In genomic region chr10:44512345-44513095, GRCh38 we compare ENCODE assay signal across 24 cellular contexts.
"Had no signal": no experiment of that assay in that cellular context is flagged by ENCODE, and none has a peak within 500 bp of the region (broad histone marks: within the 10 kb centered on the region; RNA-seq: fewer than 3 reads in every experiment).

No MANE protein-coding gene starts in this region.

- H3K4me2 ChIP-seq: KMS-11 had no signal

- H3K4me1 Mint-ChIP-seq: activated naive CD8-positive, alpha-beta T cell treated with anti-CD3 and anti-CD28 coated beads, Interleukin-2, amount 50 U/mL, for 24 hours; central memory CD8-positive, alpha-beta T cell; T-helper 17 cell; WTC11 had no signal

- ATAC-seq: activated CD8-positive, alpha-beta T cell treated with anti-CD3 and anti-CD28 coated beads, Interleukin-2, amount 10 ng/mL, durations not matched to agents 7 days and 5 days; activated naive CD4-positive, alpha-beta T cell treated with anti-CD3 and anti-CD28 coated beads, Interleukin-2, amount 50 U/mL, for 72 hours; activated naive CD8-positive, alpha-beta T cell treated with anti-CD3 and anti-CD28 coated beads, Interleukin-2, amount 50 U/mL, for 24 hours; body of pancreas; PC-3; T-helper 17 cell; WTC11 had no signal

- H3K4me3 Mint-ChIP-seq: activated CD8-positive, alpha-beta T cell treated with anti-CD3 and anti-CD28 coated beads, Interleukin-2, amount 10 ng/mL, durations not matched to agents 7 days and 5 days; activated naive CD8-positive, alpha-beta T cell treated with anti-CD3 and anti-CD28 coated beads, Interleukin-2, amount 50 U/mL, for 24 hours; central memory CD8-positive, alpha-beta T cell; T-helper 17 cell; WTC11 had no signal

- H3K36me3 ChIP-seq: ascending aorta had no signal

- H3K27ac ChIP-seq: ascending aorta, body of pancreas, KMS-11 had no signal

- H3K9me3 Mint-ChIP-seq: activated naive CD4-positive, alpha-beta T cell treated with anti-CD3 and anti-CD28 coated beads, Interleukin-2, amount 50 U/mL, for 72 hours; WTC11 had no signal

- H3K27me3 Mint-ChIP-seq: activated naive CD8-positive, alpha-beta T cell treated with anti-CD3 and anti-CD28 coated beads, Interleukin-2, amount 50 U/mL, for 24 hours; central memory CD8-positive, alpha-beta T cell; T-helper 17 cell had no signal

- H3K36me3 Mint-ChIP-seq: activated naive CD4-positive, alpha-beta T cell treated with anti-CD3 and anti-CD28 coated beads, Interleukin-2, amount 50 U/mL, for 72 hours; WTC11 had no signal

- H3K4me3 ChIP-seq: ascending aorta, body of pancreas had no signal

- H3K27ac Mint-ChIP-seq: activated CD8-positive, alpha-beta T cell treated with anti-CD3 and anti-CD28 coated beads, Interleukin-2, amount 10 ng/mL, durations not matched to agents 7 days and 5 days; activated naive CD4-positive, alpha-beta T cell treated with anti-CD3 and anti-CD28 coated beads, Interleukin-2, amount 50 U/mL, for 72 hours; activated naive CD8-positive, alpha-beta T cell treated with anti-CD3 and anti-CD28 coated beads, Interleukin-2, amount 50 U/mL, for 24 hours; T-helper 17 cell; WTC11 had no signal

- DNase-seq: activated CD4-positive, alpha-beta T cell treated with anti-CD3 and anti-CD28 coated beads for 48 hours; activated CD4-positive, alpha-beta T cell treated with anti-CD3 and anti-CD28 coated beads, Interleukin-2, amount 50 U/mL, for 4 hours; activated CD4-positive, CD25-positive, alpha-beta regulatory T cell treated with anti-CD3 and anti-CD28 coated beads, Interleukin-2, amount 50 U/mL, for 72 hours; activated CD8-positive, alpha-beta memory T cell treated with anti-CD3 and anti-CD28 coated beads, Interleukin-2, amount 50 U/mL, for 48 hours; activated CD8-positive, alpha-beta T cell treated with anti-CD3 and anti-CD28 coated beads, Interleukin-2, amount 10 ng/mL, durations not matched to agents 7 days and 5 days; activated naive CD4-positive, alpha-beta T cell treated with Interleukin-2 at 50 U/mL for 16 hours; activated naive CD8-positive, alpha-beta T cell treated with anti-CD3 and anti-CD28 coated beads, Interleukin-2, amount 50 U/mL, for 24 hours; activated T-cell treated with anti-CD3 and anti-CD28 coated beads, Interleukin-2, amount 50 U/mL, for 1 hour; amniotic stem cell; body of pancreas; NCI-H1092; NCI-H1417; NCI-H2029 treated with DMSO at 0.1 percent for 48 hours; NCI-H2227 treated with DMSO at 0.1 percent for 48 hours; NCI-H510A; PC-3; SIG-M5; T-helper 17 cell; T-helper 9 cell had no signal

- H3K27me3 ChIP-seq: ascending aorta, body of pancreas had no signal

- H3K4me1 ChIP-seq: ascending aorta, body of pancreas had no signal

- H3K9me3 ChIP-seq: ascending aorta, body of pancreas had no signal
